9 cellular contexts compared by ENCODE assay signal in the genomic region with DNA sequence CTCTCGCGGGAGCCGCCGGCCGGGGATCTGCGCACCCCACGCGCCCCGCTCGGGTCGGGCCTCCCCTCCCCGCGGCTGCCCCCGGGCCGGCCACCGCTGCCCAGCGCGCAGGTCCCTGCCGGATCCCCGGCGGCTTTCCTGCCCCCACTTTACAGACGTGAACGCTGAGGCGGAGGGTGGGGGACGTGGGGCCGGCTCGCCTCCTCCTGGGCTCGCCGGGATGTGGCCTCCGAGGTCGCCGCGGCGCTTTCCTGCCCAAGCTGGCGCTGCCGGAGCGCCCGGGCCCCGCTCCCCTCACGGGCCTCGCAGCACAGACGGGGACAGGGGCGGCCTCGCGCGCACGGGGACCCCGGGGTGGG. TPM values are rescaled to one million over a fixed set of nuclear protein-coding genes. Genes with fewer than 3 reads are reported as not detected.
DNase-seq lines count a peak whose midpoint lies in the region; ATAC-seq and TF ChIP-seq lines count a peak whose summit lies in the region.
"Had no signal": no experiment of that assay in that cellular context is flagged by ENCODE, and none has a peak within 500 bp of the region (broad histone marks: within the 10 kb centered on the region; RNA-seq: fewer than 3 reads in every experiment).

No MANE protein-coding gene starts in this region.

- H3K27me3 ChIP-seq in cardiac muscle cell (no peaks in the 10 kb centered on the region), lung (ENCODE audit: control insufficient read depth, insufficient read depth) (no peaks in the 10 kb centered on the region), upper lobe of right lung (no peaks in the 10 kb centered on the region)
- peaks cover 8% of the 10 kb centered on the region for H3K27me3 ChIP-seq in effector memory CD4-positive, alpha-beta T cell (replicated peaks; ENCODE audit: control insufficient read depth, insufficient read depth, low read length, poor library complexity, severe bottlenecking)

- H3K36me3 ChIP-seq in cardiac muscle cell (no peaks in the 10 kb centered on the region), lung (ENCODE audit: control insufficient read depth in 2 of 2, insufficient read depth in 2 of 2, low read length in 2 of 2) (no peaks in the 10 kb centered on the region), upper lobe of right lung (no peaks in the 10 kb centered on the region)
- H3K36me3 ChIP-seq in effector memory CD4-positive, alpha-beta T cell (ENCODE audit: control insufficient read depth, insufficient read depth, low read length): no peaks in the 10 kb centered on the region

- H3K27ac ChIP-seq in cardiac muscle cell (peak overlapping the region; percentile 75), lung (ENCODE audit: low read depth in 1 of 2, low read length in 1 of 2) (no peak overlapping the region), upper lobe of right lung (peak overlapping the region; percentile 60)
- H3K27ac ChIP-seq in effector memory CD4-positive, alpha-beta T cell (ENCODE audit: insufficient read depth, low read length, poor library complexity, severe bottlenecking): no peak overlapping the region

- 3 to 4% methylated on average over 35 to 48 of the region's 48 CpGs for WGBS in lung, 2 donors

- ATAC-seq in lung (ENCODE audit: insufficient read depth, low FRiP score) (peak; percentile 4), upper lobe of right lung (peak; percentile 33), GM21825 (IDR thresholded peaks at IDR 0.05; ENCODE audit: unreplicated experiment) (no peak)

- no peak for TF ChIP-seq CTCF in cardiac muscle cell (IDR thresholded peaks at IDR 0.05; ENCODE audit: low read depth, low read length)
- TF ChIP-seq CTCF in lung (IDR thresholded peaks at IDR 0.05; ENCODE audit: control extremely low read depth, extremely low read depth): no peak
- no peak for TF ChIP-seq CTCF in upper lobe of right lung (IDR thresholded peaks at IDR 0.05)

- H3K9me3 ChIP-seq in cardiac muscle cell (ENCODE audit: low read depth) (no peaks in the 10 kb centered on the region), lung (ENCODE audit: control insufficient read depth in 2 of 2, insufficient read depth in 1 of 2, low read length in 1 of 2) (no peaks in the 10 kb centered on the region), upper lobe of right lung (no peaks in the 10 kb centered on the region)
- H3K9me3 ChIP-seq in effector memory CD4-positive, alpha-beta T cell (ENCODE audit: control insufficient read depth, low read length): no peaks in the 10 kb centered on the region

- intact Hi-C loops in cardiac septum (cut with DNase I) (no loop called here), upper lobe of right lung (cut with DNase I) (no loop called here)

- H3K4me1 ChIP-seq in cardiac muscle cell (ENCODE audit: low read depth) (peaks cover 60% of the 10 kb centered on the region), lung (ENCODE audit: control insufficient read depth in 2 of 2, insufficient read depth in 2 of 2, low read length in 2 of 2) (peaks cover 0 to 22% of the 10 kb centered on the region in 2 donors), upper lobe of right lung (peaks cover 19% of the 10 kb centered on the region)
- H3K4me1 ChIP-seq in effector memory CD4-positive, alpha-beta T cell (ENCODE audit: control insufficient read depth, insufficient read depth, low read length, poor library complexity, severe bottlenecking): no peaks in the 10 kb centered on the region

- H3K4me3 ChIP-seq in cardiac muscle cell (no peak overlapping the region), lung (peak overlapping the region; percentile 31), upper lobe of right lung (peak overlapping the region; percentile 45)
- H3K4me3 ChIP-seq in effector memory CD4-positive, alpha-beta T cell (ENCODE audit: insufficient read depth, low read depth, low read length, poor library complexity, severe bottlenecking): peak overlapping the region; percentile 29

- no peak for DNase-seq in cardiac muscle cell (ENCODE audit: low read depth in 1 of 2, low spot score in 1 of 2)
- no peak for DNase-seq in cardiac septum (ENCODE audit: low spot score)
- DNase-seq in effector memory CD4-positive, alpha-beta T cell: no peak
- no peak for DNase-seq in lung (ENCODE audit: low spot score)
- DNase-seq in upper lobe of right lung: no peak
- no peak for DNase-seq in nucleus accumbens (lab: John Stamatoyannopoulos, UW)
- no peak for DNase-seq in medulla oblongata (ENCODE audit: extremely low spot score)
- DNase-seq: T-helper 2 cell had no signal

RNA-seq across cellular contexts. Expression of a gene that starts 26.7 kb away (rescaled TPM):
- total RNA-seq in cardiac muscle cell: 34.3 and 45.4 TPM in 2 replicates
- 32.2 and 46.2 TPM in 2 replicates for polyA plus RNA-seq in cardiac muscle cell
- 0.32 TPM for total RNA-seq in cardiac septum
- 1 to 10 TPM in 1 of 2 donors, under 1 TPM in 1; 0.65 to 7.3 TPM for total RNA-seq in lung
- 1 to 10 TPM; 1.2 to 3.5 TPM for polyA plus RNA-seq in lung
- 4.3 TPM for total RNA-seq in upper lobe of right lung

RNA-seq across cellular contexts. Expression of a gene that starts 31.5 kb away (rescaled TPM):
- total RNA-seq in cardiac muscle cell: 43.2 and 88.6 TPM in 2 replicates
- polyA plus RNA-seq in cardiac muscle cell: 59.5 and 94.5 TPM in 2 replicates
- total RNA-seq in cardiac septum: 28.8 TPM
- total RNA-seq in lung: 10 to 100 TPM; 32.7 to 37.8 TPM
- polyA plus RNA-seq in lung: 10 to 100 TPM; 21.1 to 21.6 TPM
- total RNA-seq in upper lobe of right lung: 47.8 TPM

RNA-seq across cellular contexts. Expression of a gene that starts 43.4 kb away (rescaled TPM):
- 36.8 and 48.4 TPM in 2 replicates for total RNA-seq in cardiac muscle cell
- polyA plus RNA-seq in cardiac muscle cell: 40.6 and 50.1 TPM in 2 replicates
- total RNA-seq in cardiac septum: 19.8 TPM
- total RNA-seq in lung: 10 to 100 TPM; 11.1 to 31.7 TPM
- polyA plus RNA-seq in lung: 10 to 100 TPM; 43.2 to 55.4 TPM
- 21.4 TPM for total RNA-seq in upper lobe of right lung

RNA-seq across cellular contexts. Expression of a gene that starts 56.5 kb away (rescaled TPM):
- total RNA-seq in cardiac muscle cell (2.6 and 3.7 TPM in 2 replicates), cardiac septum (15.0 TPM), lung (10 to 100 TPM; 28.9 to 34.8 TPM), upper lobe of right lung (20.8 TPM)
- polyA plus RNA-seq in cardiac muscle cell (0.88 and 2.7 TPM in 2 replicates), lung (10 to 100 TPM in 1 of 2 donors, 1 to 10 TPM in 1; 5.5 to 14.4 TPM)

Comparison
In these comparisons a context has a peak if more than half of its experiments do, and no peak if none do; other contexts are left out.
1. H3K27ac ChIP-seq: peak in cardiac muscle cell (single experiment) and upper lobe of right lung (single experiment); none in effector memory CD4-positive, alpha-beta T cell (single experiment) and lung (0 of 2).